ENCODE assay signal across 8 cellular contexts in genomic region chr12:106345739-106346138, GRCh38. TPM values are rescaled to one million over a fixed set of nuclear protein-coding genes. Genes with fewer than 3 reads are reported as not detected.
DNase-seq lines count a peak whose midpoint lies in the region; ATAC-seq, FAIRE-seq and TF ChIP-seq lines count a peak whose summit lies in the region.

No MANE protein-coding gene starts in this region.

- no peak overlapping the region for H2AK5ac ChIP-seq in H9 (ENCODE audit: insufficient read length, low read length)

- no peak overlapping the region for H2BK5ac ChIP-seq in H9 (ENCODE audit: insufficient read length, low read length)

- CTCF ChIA-PET in AG04449 (lab: Yijun Ruan, JAX) = interaction anchor here (0.8 to 7.0 kb wide), 7 partner anchors 10 to 573 kb away, joined by 3 to 88 read pairs (median 5); partner anchors contain the start of gene POLR3B

- no peaks in the 10 kb centered on the region for H3K23me2 ChIP-seq in H9 (ENCODE audit: insufficient read length, low read depth, low read length, poor library complexity, severe bottlenecking)

- H3K9me3 ChIP-seq in H9 (ENCODE audit: control insufficient read depth, low read depth, low read length) (no peaks in the 10 kb centered on the region), pancreas (no peaks in the 10 kb centered on the region), spleen (no peaks in the 10 kb centered on the region)

- H3K4me3 ChIP-seq in AG04449 (ENCODE audit: low read depth, low read length) (no peak overlapping the region), fibroblast of pulmonary artery (replicated peaks; ENCODE audit: low read depth, low read length) (no peak overlapping the region), pancreas (no peak overlapping the region), spleen (no peak overlapping the region)

- no peaks in the 10 kb centered on the region for H4K20me1 ChIP-seq in H9 (ENCODE audit: control insufficient read depth, insufficient read depth, insufficient read length)

- peaks cover 4 to 5% of the 10 kb centered on the region in 2 experiments; a peak in 1 of 4 replicates for H3K4me1 Mint-ChIP-seq in H9

- no peak overlapping the region for H3K56ac ChIP-seq in H9 (ENCODE audit: insufficient read length, low read depth, low read length)

- H4K8ac ChIP-seq in H9 (replicated peaks; ENCODE audit: insufficient read length, low read depth, low read length) = no peak overlapping the region

- in situ Hi-C loops in SK-MEL-5 (cut with HindIII; ENCODE audit: low pct_unique_long_range_greater_than_20kb, low sequenced_read_pairs) = no loop called here

- no peaks in the 10 kb centered on the region for H3K79me1 ChIP-seq in H9 (ENCODE audit: insufficient read depth, low read depth, low read length, poor library complexity, severe bottlenecking)

- no peak for FAIRE-seq in pancreas (lab: Jason Lieb, UNC)

- H3K9me3 Mint-ChIP-seq in H9 = no peaks in the 10 kb centered on the region

- no CpG with 5 or more reads among the region's 5 CpGs for WGBS in H9 (ENCODE audit: extremely low coverage, insufficient read length, low lambda C conversion rate)
- 78 to 84% methylated on average over 5 of the region's 5 CpGs for whole genome bisulfite sequencing in pancreas, 2 donors
- WGBS in spleen, 5 donors = 60 to 85% (median 77%) methylated on average over 5 of the region's 5 CpGs

- no peaks in the 10 kb centered on the region; the same call in 1 of the 2 replicates for H3K4me1 ChIP-seq in H9 (ENCODE audit: insufficient read depth, low read length)
- H3K4me1 ChIP-seq in pancreas = peaks cover 8 to 19% (median 13%) of the 10 kb centered on the region in 3 donors
- peaks cover 0 to 19% (median 9%) of the 10 kb centered on the region in 6 donors for H3K4me1 ChIP-seq in spleen

- no peak overlapping the region for H3T11ph ChIP-seq in H9 (ENCODE audit: low read length)

- no peak overlapping the region for H3K27ac Mint-ChIP-seq in H9

- peaks cover 8% of the 10 kb centered on the region for H3K27me3 Mint-ChIP-seq in H9 (ENCODE audit: low read depth)

- H3K23ac ChIP-seq in H9 (ENCODE audit: insufficient read length, low read depth, low read length) = no peak overlapping the region

- H3K18ac ChIP-seq in H9 (ENCODE audit: insufficient read length, low read depth, low read length) = no peak overlapping the region

- TF ChIP-seq CTCF in AG04449 (IDR thresholded peaks at IDR 0.05; ENCODE audit: insufficient read depth, low read length, missing control alignments) (peak; percentile 49), H9 (conservative IDR thresholded peaks at IDR 0.05) (peak; percentile 68), fibroblast of pulmonary artery (IDR thresholded peaks at IDR 0.05; ENCODE audit: low read length, missing control alignments) (peak; percentile 52), pancreas (IDR thresholded peaks at IDR 0.05) (no peak), spleen (IDR thresholded peaks at IDR 0.05 in 8 of 11, conservative IDR thresholded peaks at IDR 0.05 in 3 of 11) (peak in 2 of 11 experiments; percentile 21 to 26)

- ATAC-seq in pancreas (peak in 3 of 4 donors; percentile 52 to 77 (median 68)), GM18870 (IDR thresholded peaks at IDR 0.05; ENCODE audit: unreplicated experiment) (no peak)

- H2BK120ac ChIP-seq in H9 (ENCODE audit: low read depth, low read length, poor library complexity, severe bottlenecking) = no peak overlapping the region

- H3K4ac ChIP-seq in H9 (ENCODE audit: low read depth, low read length) = no peak overlapping the region

- no peak overlapping the region for H4K5ac ChIP-seq in H9 (ENCODE audit: insufficient read length, low read depth, low read length)

- no peaks in the 10 kb centered on the region for H3K79me2 ChIP-seq in H9 (ENCODE audit: insufficient read depth, low read length)

- DNase-seq in AG04449 (ENCODE audit: low read depth, low spot score) (no peak), H9 (peak; percentile 83), SK-MEL-5 (ENCODE audit: low read depth, low spot score) (peak; percentile 87), fibroblast of pulmonary artery (ENCODE audit: low read depth) (peak; percentile 72), pancreas (peak in 1 of 6 donors; percentile 33), spleen (no peak), AG08396 (ENCODE audit: low spot score) (no peak)

- no peaks in the 10 kb centered on the region for H3K27me3 ChIP-seq in H9 (ENCODE audit: insufficient read depth, low read length)
- no peaks in the 10 kb centered on the region for H3K27me3 ChIP-seq in pancreas
- H3K27me3 ChIP-seq in spleen (replicated peaks in 1 of 7) = no peaks in the 10 kb centered on the region

- H3K4me3 Mint-ChIP-seq in H9 = no peak overlapping the region

- no peak overlapping the region for H3K27ac ChIP-seq in H9 (ENCODE audit: insufficient read length, low read depth, low read length)
- H3K27ac ChIP-seq in pancreas = no peak overlapping the region
- no peak overlapping the region for H3K27ac ChIP-seq in spleen

- no peak overlapping the region for H2AFZ ChIP-seq in H9 (ENCODE audit: low read length)

- H2BK15ac ChIP-seq in H9 (ENCODE audit: low read depth, low read length) = no peak overlapping the region

- POLR2A ChIA-PET in AG04449 (lab: Yijun Ruan, JAX) = interaction anchor here (2.0 kb wide), 1 partner anchor 12 kb away, joined by 5 read pairs; the partner anchor contains the start of gene POLR3B

- H2BK20ac ChIP-seq in H9 (ENCODE audit: low read depth, low read length, poor library complexity, severe bottlenecking) = no peak overlapping the region

- H3K36me3 Mint-ChIP-seq in H9 (ENCODE audit: insufficient read depth in 1 of 3, low read depth in 3 of 3) = no peaks in the 10 kb centered on the region

- no peaks in the 10 kb centered on the region for H3K36me3 ChIP-seq in pancreas
- peaks cover 0 to 88% (median 17%) of the 10 kb centered on the region in 6 donors for H3K36me3 ChIP-seq in spleen

- intact Hi-C loops in pancreas (cut with DNase I) = no loop called here
- intact Hi-C loops in spleen (cut with DNase I; ENCODE audit: low total_unique reads) = no loop called here

- no peak overlapping the region for H3K4me2 ChIP-seq in H9 (ENCODE audit: insufficient read depth, insufficient read length, low read length)

- H4K91ac ChIP-seq in H9 (ENCODE audit: insufficient read length, low read depth, low read length) = no peak overlapping the region

- no peak overlapping the region for H3K9ac ChIP-seq in H9 (ENCODE audit: extremely low read depth, insufficient read length, low read length)

- no peak overlapping the region for H2BK12ac ChIP-seq in H9 (ENCODE audit: insufficient read length, low read depth, low read length)

- TF ChIP-seq POLR2A in spleen (IDR thresholded peaks at IDR 0.05) = no peak

- no peak overlapping the region for H3K14ac ChIP-seq in H9 (ENCODE audit: insufficient read depth, low read length)

RNA-seq across cellular contexts. Expression of gene POLR3B, which starts 11.8 kb away (rescaled TPM):
- total RNA-seq in H9 (2021) (12.8 and 13.4 TPM in 2 replicates), pancreas (1 to 10 TPM; 4.0 to 7.9 (median 5.9) TPM), spleen (1 to 10 TPM; 5.2 to 10.0 (median 7.1) TPM)
- 12.4 and 13.9 TPM in 2 replicates for total RNA-seq in SK-MEL-5 (2014; rRNA removed; shearing (Covaris generic))
- polyA plus RNA-seq in SK-MEL-5 (2015; cell fraction: cytosol; rRNA removed) = 8.3 and 10.9 TPM in 2 replicates
- polyA plus RNA-seq in SK-MEL-5 (2015; cell fraction: nucleus; rRNA removed) = 7.5 and 15.5 TPM in 2 replicates
- polyA plus RNA-seq in pancreas (1 to 10 TPM; 1.9 to 3.1 TPM), spleen (1 to 10 TPM; 1.9 to 2.3 (median 2.0) TPM)

RNA-seq across cellular contexts. Expression of gene TCP11L2, which starts 43.2 kb away (rescaled TPM):
- total RNA-seq in H9 (2021) (5.8 and 6.1 TPM in 2 replicates), pancreas (10 to 100 TPM in 4 of 6 donors, 1 to 10 TPM in 2; 7.3 to 24.4 (median 12.9) TPM), spleen (10 to 100 TPM; 39.3 to 88.3 (median 52.1) TPM)
- 8.3 and 9.4 TPM in 2 replicates for total RNA-seq in SK-MEL-5 (2014; rRNA removed; shearing (Covaris generic))
- polyA plus RNA-seq in SK-MEL-5 (2015; cell fraction: cytosol; rRNA removed) = 3.7 and 10.2 TPM in 2 replicates
- polyA plus RNA-seq in SK-MEL-5 (2015; cell fraction: nucleus; rRNA removed) = 11.0 and 16.0 TPM in 2 replicates
- polyA plus RNA-seq in pancreas (1 to 10 TPM; 3.5 to 4.6 TPM), spleen (1 to 10 TPM; 1.2 to 4.7 (median 2.6) TPM)

Comparison
In these comparisons a context has a peak if more than half of its experiments do, and no peak if none do; other contexts are left out.
1. DNase-seq: peak in H9 (single experiment), SK-MEL-5 (single experiment) and fibroblast of pulmonary artery (single experiment); none in AG04449 (single experiment), spleen (single experiment) and AG08396 (single experiment).
2. CTCF ChIP-seq: peak in AG04449 (single experiment), H9 (single experiment) and fibroblast of pulmonary artery (single experiment); none in pancreas (0 of 4).